In genomic region chr2:25856377-25856776, GRCh38 we compare ENCODE assay signal across 18 cellular contexts.
"Had no signal": no experiment of that assay in that cellular context is flagged by ENCODE, and none has a peak within 500 bp of the region (broad histone marks: within the 10 kb centered on the region; RNA-seq: fewer than 3 reads in every experiment).

No MANE protein-coding gene starts in this region.

- H3K36me3 ChIP-seq: transverse colon had no signal

- DNase-seq: activated CD4-positive, alpha-beta T cell treated with anti-CD3 and anti-CD28 coated beads, Interleukin-2, amount 50 U/mL, for 48 hours; activated gamma-delta T cell treated with Interleukin-2 at 50 U/mL for 16 hours; activated naive CD8-positive, alpha-beta T cell treated with anti-CD3 and anti-CD28 coated beads for 36 hours; activated T-cell treated with anti-CD3 and anti-CD28 coated beads, Interleukin-2, amount 50 U/mL, for 72 hours; cerebellar nuclear complex; dermis blood vessel endothelial cell; hypothalamus; left colon; naive thymus-derived CD4-positive, alpha-beta T cell; nucleus accumbens; spleen; stimulated activated CD4-positive, alpha-beta T cell treated with anti-CD3 and anti-CD28 coated beads, Interleukin-1b, Interleukin-23, amount 100 ng/mL, for 48 hours; substantia nigra; transverse colon had no signal

- H3K27ac ChIP-seq: spleen, transverse colon had no signal

- H3K27ac Mint-ChIP-seq: activated naive CD8-positive, alpha-beta T cell treated with anti-CD3 and anti-CD28 coated beads for 36 hours; activated T-cell treated with anti-CD3 and anti-CD28 coated beads, Interleukin-2, amount 50 U/mL, for 72 hours; naive thymus-derived CD4-positive, alpha-beta T cell; progenitor cell of endocrine pancreas; stimulated activated memory B cell treated with anti-CD40 and anti-IgM and Interleukin-4, amounts not matched to agents 10 μg/mL and 1 μg/mL and 100 μg/mL, for 72 hours had no signal

- FAIRE-seq: TTC549 had no signal

- H3K4me3 Mint-ChIP-seq: activated naive CD8-positive, alpha-beta T cell treated with anti-CD3 and anti-CD28 coated beads for 36 hours; activated T-cell treated with anti-CD3 and anti-CD28 coated beads, Interleukin-2, amount 50 U/mL, for 72 hours; naive thymus-derived CD4-positive, alpha-beta T cell; stimulated activated memory B cell treated with anti-CD40 and anti-IgM and Interleukin-4, amounts not matched to agents 10 μg/mL and 1 μg/mL and 100 μg/mL, for 72 hours had no signal

- H3K27me3 ChIP-seq: spleen, transverse colon had no signal

- H3K9me3 Mint-ChIP-seq: activated naive CD8-positive, alpha-beta T cell treated with anti-CD3 and anti-CD28 coated beads for 36 hours; activated T-cell treated with anti-CD3 and anti-CD28 coated beads, Interleukin-2, amount 50 U/mL, for 72 hours; naive thymus-derived CD4-positive, alpha-beta T cell; stimulated activated memory B cell treated with anti-CD40 and anti-IgM and Interleukin-4, amounts not matched to agents 10 μg/mL and 1 μg/mL and 100 μg/mL, for 72 hours had no signal

- H3K9me3 ChIP-seq: spleen, transverse colon had no signal

- H3K27me3 Mint-ChIP-seq: activated naive CD8-positive, alpha-beta T cell treated with anti-CD3 and anti-CD28 coated beads for 36 hours; naive thymus-derived CD4-positive, alpha-beta T cell; progenitor cell of endocrine pancreas; stimulated activated memory B cell treated with anti-CD40 and anti-IgM and Interleukin-4, amounts not matched to agents 10 μg/mL and 1 μg/mL and 100 μg/mL, for 72 hours had no signal

- H3K4me3 ChIP-seq: spleen, transverse colon had no signal

- ATAC-seq: activated T-cell treated with anti-CD3 and anti-CD28 coated beads, Interleukin-2, amount 50 U/mL, for 72 hours; left colon; naive thymus-derived CD4-positive, alpha-beta T cell; sciatic nerve; stimulated activated memory B cell treated with anti-CD40 and anti-IgM and Interleukin-4, amounts not matched to agents 10 μg/mL and 1 μg/mL and 100 μg/mL, for 72 hours had no signal
